In genomic region chr22:36397081-36397766, GRCh38 we compare ENCODE assay signal across 1 cellular context.
TF ChIP-seq lines count a peak whose summit lies in the region.

No MANE protein-coding gene starts in this region.

TF ChIP-seq in HEK293, 187 proteins besides CTCF, POLR2A, EP300 and RAD21 (continued from another document):
- no peak for TF ChIP-seq PRDM4 (tag by site-specific recombination; IDR thresholded peaks at IDR 0.05)
- peak; percentile 86 for TF ChIP-seq ZBTB48 (tag by site-specific recombination; IDR thresholded peaks at IDR 0.05)
- no peak for TF ChIP-seq ZFP37 (tag by site-specific recombination; IDR thresholded peaks at IDR 0.05)
